Comparison of ENCODE assay signal across 8 cellular contexts in genomic region chr22:42994917-42995562, GRCh38. TPM values are rescaled to one million over a fixed set of nuclear protein-coding genes. Genes with fewer than 3 reads are reported as not detected.
DNase-seq lines count a peak whose midpoint lies in the region; ATAC-seq and TF ChIP-seq lines count a peak whose summit lies in the region.

No MANE protein-coding gene starts in this region.

- peak; percentile 85 to 91 for ATAC-seq in stimulated activated naive B cell treated with anti-CD40 and anti-IgM and Interleukin-4, amounts not matched to agents 10 μg/mL and 1 μg/mL and 100 μg/mL, for 72 hours (replicated peaks)

- H3K9me3 Mint-ChIP-seq in stimulated activated naive B cell treated with anti-CD40 and anti-IgM and Interleukin-4, amounts not matched to agents 10 μg/mL and 1 μg/mL and 100 μg/mL, for 72 hours = no peaks in the 10 kb centered on the region

- H3K36me3 ChIP-seq in A673 (ENCODE audit: insufficient read depth, low read length, poor library complexity, severe bottlenecking) = peaks cover 3% of the 10 kb centered on the region

- peaks cover 58 to 96% of the 10 kb centered on the region in 2 donors for H3K4me1 Mint-ChIP-seq in stimulated activated naive B cell treated with anti-CD40 and anti-IgM and Interleukin-4, amounts not matched to agents 10 μg/mL and 1 μg/mL and 100 μg/mL, for 72 hours

- H3K27ac Mint-ChIP-seq in stimulated activated naive B cell treated with anti-CD40 and anti-IgM and Interleukin-4, amounts not matched to agents 10 μg/mL and 1 μg/mL and 100 μg/mL, for 72 hours = peak overlapping the region; percentile 95

- H3K36me3 Mint-ChIP-seq in stimulated activated naive B cell treated with anti-CD40 and anti-IgM and Interleukin-4, amounts not matched to agents 10 μg/mL and 1 μg/mL and 100 μg/mL, for 72 hours = peaks cover 11 to 18% of the 10 kb centered on the region in 2 donors

- no peaks in the 10 kb centered on the region for H3K27me3 ChIP-seq in A673 (replicated peaks; ENCODE audit: insufficient read depth, low read depth, low read length, poor library complexity)

- peak overlapping the region; percentile 72 for H3K27ac ChIP-seq in A673 (ENCODE audit: low read depth, low read length, poor library complexity, severe bottlenecking)

- no peaks in the 10 kb centered on the region for H3K27me3 Mint-ChIP-seq in stimulated activated naive B cell treated with anti-CD40 and anti-IgM and Interleukin-4, amounts not matched to agents 10 μg/mL and 1 μg/mL and 100 μg/mL, for 72 hours

- POLR2A ChIA-PET in A673 (lab: Charles Lee; ENCODE audit: low non-redundant PET) = no interaction called here

- peak; percentile 67 for DNase-seq in A673 (ENCODE audit: low spot score)
- DNase-seq in HuH-7 (ENCODE audit: low spot score) = peak; percentile 67
- DNase-seq in astrocyte of the hippocampus (ENCODE audit: low read depth, low spot score) = peak; percentile 88
- DNase-seq in iris pigment epithelial cell (ENCODE audit: low read depth) = peak; percentile 94
- peak; percentile 27 for DNase-seq in stimulated activated naive B cell treated with anti-CD40 and anti-IgM and Interleukin-4, amounts not matched to agents 10 μg/mL and 1 μg/mL and 100 μg/mL, for 72 hours
- DNase-seq in ecto neural progenitor cell (ENCODE audit: low spot score) = no peak
- DNase-seq in NK-92 treated with Interleukin-12 subunit alpha and Interleukin-12 subunit beta, amount 100 ng/mL, for 24 hours (lab: John Stamatoyannopoulos, UW) = no peak
- no peak for DNase-seq in NCI-H187 (lab: John Stamatoyannopoulos, UW)

- H3K4me1 ChIP-seq in A673 (ENCODE audit: insufficient read depth, low read length, poor library complexity, severe bottlenecking) = peaks cover 17% of the 10 kb centered on the region

- no peak for TF ChIP-seq CTCF in A673 (conservative IDR thresholded peaks at IDR 0.05; ENCODE audit: low read depth, low read length)

- H3K9me3 ChIP-seq in A673 (ENCODE audit: low read depth, low read length, poor library complexity, severe bottlenecking) = no peaks in the 10 kb centered on the region

- CTCF ChIA-PET in A673 (lab: Charles Lee) = no interaction called here

- no TSS peak for BruUV-seq in A673 (replicated peaks; lab: Mats Ljungman, UMichigan)

- intact Hi-C loops in A673 (cut with micrococcal nuclease; ENCODE audit: unreplicated experiment) = no loop called here

- no peak overlapping the region for H3K4me3 ChIP-seq in A673 (ENCODE audit: low read depth, low read length, poor library complexity, severe bottlenecking)

- peak overlapping the region; percentile 62 to 78 for H3K4me3 Mint-ChIP-seq in stimulated activated naive B cell treated with anti-CD40 and anti-IgM and Interleukin-4, amounts not matched to agents 10 μg/mL and 1 μg/mL and 100 μg/mL, for 72 hours

RNA-seq across cellular contexts. Expression of gene PACSIN2, which starts 19.9 kb away (rescaled TPM):
- 51.8 and 57.2 TPM in 2 replicates for total RNA-seq in A673 (2021)

Comparison
In these comparisons a context has a peak if more than half of its experiments do, and no peak if none do; other contexts are left out.
1. DNase-seq: peak in A673 (single experiment), HuH-7 (single experiment), astrocyte of the hippocampus (single experiment), iris pigment epithelial cell (single experiment) and stimulated activated naive B cell treated with anti-CD40 and anti-IgM and Interleukin-4, amounts not matched to agents 10 μg/mL and 1 μg/mL and 100 μg/mL, for 72 hours (single experiment); none in ecto neural progenitor cell (single experiment), NK-92 treated with Interleukin-12 subunit alpha and Interleukin-12 subunit beta, amount 100 ng/mL, for 24 hours (single experiment) and NCI-H187 (0 of 2).